28 cellular contexts compared by ENCODE assay signal in genomic region chr2:202307690-202308089, GRCh38. TPM values are rescaled to one million over a fixed set of nuclear protein-coding genes. Genes with fewer than 3 reads are reported as not detected.
A peak's percentile ranks its signal among the peaks of the same experiment; 100 is the strongest.
DNase-seq lines count a peak whose midpoint lies in the region; ATAC-seq, FAIRE-seq and TF ChIP-seq lines count a peak whose summit lies in the region.
"Had no signal": no experiment of that assay in that cellular context is flagged by ENCODE, and none has a peak within 500 bp of the region (broad histone marks: within the 10 kb centered on the region; RNA-seq: fewer than 3 reads in every experiment).

No MANE protein-coding gene starts in this region.

- in situ Hi-C loops in GM12878 (cut with MboI): no loop called here

- no peaks in the 10 kb centered on the region for H3K27me3 ChIP-seq in GM12878 (replicated peaks in 1 of 2; ENCODE audit: control insufficient read depth in 2 of 2, insufficient read depth in 2 of 2, low read length in 1 of 2)
- H3K27me3 ChIP-seq: breast epithelium, gastrocnemius medialis, neural progenitor cell had no signal

- SMC1A ChIA-PET in GM12878 (lab: Charles Lee; ENCODE audit: uncharacterized antibody, unreplicated experiment): interaction anchor here (0.7 to 0.9 kb wide), 4 partner anchors 9 to 86 kb away, joined by 3 to 4 read pairs (median 3); no protein-coding TSS in a partner anchor

- H3K4me3 Mint-ChIP-seq in HFFc6: no peak overlapping the region
- H3K4me3 Mint-ChIP-seq: activated CD8-positive, alpha-beta T cell treated with anti-CD3 and anti-CD28 coated beads for 36 hours; B cell; dendritic cell treated with granulocyte-macrophage colony-stimulating factor and Interleukin-4, amounts not matched to agents 40 ng/mL and 50 ng/mL, for 4 days; neural progenitor cell; T-cell; type B pancreatic cell had no signal

- BruUV-seq in GM12878 (replicated peaks; lab: Mats Ljungman, UMichigan): no TSS peak

- H3K27ac ChIP-seq in GM12878 (ENCODE audit: control insufficient read depth, insufficient read depth): no peak overlapping the region
- H3K27ac ChIP-seq: 22Rv1, breast epithelium, gastrocnemius medialis, neural progenitor cell had no signal

- intact Hi-C loops in GM12878 (cut with micrococcal nuclease; ENCODE audit: unreplicated experiment): no loop called here

- H3K4me1 ChIP-seq in GM12878 (ENCODE audit: control insufficient read depth, insufficient read depth, low read length): no peaks in the 10 kb centered on the region
- H3K4me1 ChIP-seq: breast epithelium, Caco-2, gastrocnemius medialis, neural progenitor cell had no signal

- peak; percentile 24; the same call in 1 of the 2 replicates for TF ChIP-seq POLR2A in GM12878 (IDR thresholded peaks at IDR 0.05; ENCODE audit: low read depth, low read length)

- WGBS in GM12878 (ENCODE audit: insufficient coverage, insufficient replicate concordance, low lambda C conversion rate, missing lambda C conversion rate): 98% methylated on average over 3 of the region's 3 CpGs

- POLR2A ChIA-PET in GM12878 (lab: Charles Lee): no interaction called here

- no peaks in the 10 kb centered on the region for H3K79me2 ChIP-seq in GM12878 (ENCODE audit: control insufficient read depth, insufficient read depth, low read length)

- RAD21 ChIA-PET in GM12878 (lab: Charles Lee; ENCODE audit: unreplicated experiment): interaction anchor here (1.6 kb wide), 1 partner anchor 29 kb away, joined by 4 read pairs; no protein-coding TSS in a partner anchor

- H2AFZ ChIP-seq in GM12878 (ENCODE audit: control insufficient read depth, low read depth, low read length): no peak overlapping the region
- H2AFZ ChIP-seq: neural progenitor cell had no signal

- peaks cover 31% of the 10 kb centered on the region for H3K36me3 Mint-ChIP-seq in HFFc6 (ENCODE audit: low read depth)

- no peaks in the 10 kb centered on the region for H3K9me3 Mint-ChIP-seq in HFFc6
- H3K9me3 Mint-ChIP-seq: activated CD8-positive, alpha-beta T cell treated with anti-CD3 and anti-CD28 coated beads for 36 hours; activated naive CD4-positive, alpha-beta T cell treated with anti-CD3 and anti-CD28 coated beads, Interleukin-2, amount 50 U/mL, for 72 hours; dendritic cell treated with granulocyte-macrophage colony-stimulating factor and Interleukin-4, amounts not matched to agents 40 ng/mL and 50 ng/mL, for 4 days; neural progenitor cell; T-cell; type B pancreatic cell had no signal

- peaks cover 6 to 32% of the 10 kb centered on the region in 2 experiments; a peak in 3 of 4 replicates for H3K36me3 ChIP-seq in GM12878 (ENCODE audit: control insufficient read depth in 2 of 2, insufficient read depth in 2 of 2, low read length in 1 of 2)

- CTCF ChIA-PET in GM12878 (lab: Yijun Ruan, JAX): interaction anchor here (0.6 to 0.9 kb wide), 3 partner anchors 8 to 35 kb away, joined by 3 to 4 read pairs (median 4); no protein-coding TSS in a partner anchor

- FAIRE-seq in GM12878 (lab: Jason Lieb, UNC): no peak
- FAIRE-seq: GM12892 had no signal

- TF ChIP-seq CTCF in HFFc6 (IDR thresholded peaks at IDR 0.05) (peak; percentile 16; the same call in 1 of the 2 replicates), GM12878 (IDR thresholded peaks at IDR 0.05 in 2 of 3, conservative IDR thresholded peaks at IDR 0.05 in 1 of 3; ENCODE audit: control insufficient read depth in 2 of 3, extremely low read depth in 1 of 3, insufficient read depth in 1 of 3, low read depth in 3 of 3, low read length in 3 of 3) (no peak)

- H4K20me1 ChIP-seq in GM12878 (ENCODE audit: control insufficient read depth, insufficient read depth): no peaks in the 10 kb centered on the region

- H3K4me3 ChIP-seq in GM12878: no peak overlapping the region
- H3K4me3 ChIP-seq: breast epithelium, gastrocnemius medialis, mucosa of descending colon, neural progenitor cell, smooth muscle cell had no signal

- H3K27ac Mint-ChIP-seq in HFFc6: no peak overlapping the region
- H3K27ac Mint-ChIP-seq: activated CD8-positive, alpha-beta T cell treated with anti-CD3 and anti-CD28 coated beads for 36 hours; B cell; dendritic cell treated with granulocyte-macrophage colony-stimulating factor and Interleukin-4, amounts not matched to agents 40 ng/mL and 50 ng/mL, for 4 days; neural progenitor cell; T-cell; type B pancreatic cell had no signal

- H3K9me3 ChIP-seq in GM12878 (replicated peaks; ENCODE audit: control insufficient read depth, insufficient read depth, low read length): no peaks in the 10 kb centered on the region
- H3K9me3 ChIP-seq: breast epithelium, Caco-2, gastrocnemius medialis, mucosa of descending colon had no signal

- no peaks in the 10 kb centered on the region for H3K4me1 Mint-ChIP-seq in HFFc6 (ENCODE audit: low read depth)
- H3K4me1 Mint-ChIP-seq: B cell, neural progenitor cell, T-cell had no signal

- DNase-seq in DMS 273 (lab: John Stamatoyannopoulos, UW; ENCODE audit: unreplicated experiment): peak; percentile 34
- no peak for DNase-seq in DMS 273 treated with DMSO at 0.1 percent for 48 hours (lab: John Stamatoyannopoulos, UW)
- no peak for DNase-seq in HFFc6
- no peak for DNase-seq in GM12878 (ENCODE audit: low read depth, low spot score)
- peak; percentile 35 for DNase-seq in iPS-NIHi7 (ENCODE audit: extremely low spot score)
- no peak for DNase-seq in NCI-H1092 treated with DMSO at 0.1 percent for 48 hours (lab: John Stamatoyannopoulos, UW)
- DNase-seq: activated CD8-positive, alpha-beta T cell treated with anti-CD3 and anti-CD28 coated beads for 36 hours; activated T-cell treated with anti-CD3 and anti-CD28 coated beads, Interleukin-2, amount 50 U/mL, for 48 hours; Caco-2; gastrocnemius medialis; KBM-7; left cardiac atrium; mucosa of descending colon; NCI-H2029 treated with DMSO at 0.1 percent for 48 hours; NCI-H446 treated with DMSO at 0.1 percent for 48 hours; stimulated activated CD4-positive, alpha-beta T cell treated with anti-CD3 and anti-CD28 coated beads, Interleukin-4, amount 100 ng/mL, for 24 hours; T-cell had no signal

- peak; percentile 24; the same call in 2 of the 3 replicates for ATAC-seq in GM12878
- no peak for ATAC-seq in HG02870 (IDR thresholded peaks at IDR 0.05; ENCODE audit: unreplicated experiment)
- ATAC-seq in HG03354 (IDR thresholded peaks at IDR 0.05; ENCODE audit: poor library complexity, severe bottlenecking, unreplicated experiment): no peak
- ATAC-seq: activated CD8-positive, alpha-beta T cell treated with anti-CD3 and anti-CD28 coated beads for 36 hours; activated naive CD4-positive, alpha-beta T cell treated with anti-CD3 and anti-CD28 coated beads, Interleukin-2, amount 50 U/mL, for 72 hours; gastrocnemius medialis; left cardiac atrium; mucosa of descending colon; T-cell had no signal

- TF ChIP-seq EP300 in GM12878 (IDR thresholded peaks at IDR 0.05; ENCODE audit: borderline replicate concordance in 1 of 2, control insufficient read depth in 1 of 2, low read depth in 2 of 2, low read length in 2 of 2): no peak

- H3K27me3 Mint-ChIP-seq in HFFc6 (ENCODE audit: insufficient read depth): peaks cover under 1% of the 10 kb centered on the region; the same call in 1 of the 2 replicates
- H3K27me3 Mint-ChIP-seq: activated CD8-positive, alpha-beta T cell treated with anti-CD3 and anti-CD28 coated beads for 36 hours; B cell; dendritic cell treated with granulocyte-macrophage colony-stimulating factor and Interleukin-4, amounts not matched to agents 40 ng/mL and 50 ng/mL, for 4 days; T-cell; type B pancreatic cell had no signal

- TF ChIP-seq RAD21 in GM12878 (IDR thresholded peaks at IDR 0.05; ENCODE audit: insufficient read depth, low read depth, low read length): no peak

- H3K4me2 ChIP-seq in GM12878 (ENCODE audit: control insufficient read depth, insufficient read depth): no peak overlapping the region
- H3K4me2 ChIP-seq: neural progenitor cell, smooth muscle cell had no signal

- no peak overlapping the region for H3K9ac ChIP-seq in GM12878 (ENCODE audit: control insufficient read depth, insufficient read depth, low read length)
- H3K9ac ChIP-seq: neural progenitor cell had no signal

TF ChIP-seq in GM12878, 131 proteins besides CTCF, POLR2A, EP300 and RAD21 (continues in another document):
- TF ChIP-seq ZBTB33 (IDR thresholded peaks at IDR 0.05) (no peak), HDAC6 (IDR thresholded peaks at IDR 0.05; ENCODE audit: unreplicated experiment) (no peak)

RNA-seq across cellular contexts. Expression of gene NOP58, which starts 42.1 kb away (rescaled TPM):
- 10 to 100 TPM; 50.2 to 61.9 (median 57.0) TPM for total RNA-seq in HFFc6 (2021; fragmentation: NEBNext Ultra II Directional; extraction: Animal tissue kit (Norgen Biotek cat#: 25700))
- 401 and 425 TPM in 2 replicates for total RNA-seq in GM12878 (2013; cell fraction: nucleolus; rRNA removed)
- total RNA-seq in GM12878 (2014; rRNA removed): 131 and 137 TPM in 2 replicates
- 200 and 210 TPM in 2 replicates for total RNA-seq in GM12878 (2014; rRNA removed; fragmentation: Illumina TruSeq; extraction: Trizol)
- total RNA-seq in GM12878 (2021): 137 and 142 TPM in 2 replicates
- 55.2 TPM for polyA plus RNA-seq in GM12878 (2011; ENCODE audit: low read depth)
- polyA plus RNA-seq in GM12878 (2011; rRNA removed): 137 and 221 TPM in 2 replicates
- polyA plus RNA-seq in GM12878 (2011; cell fraction: cytosol; rRNA removed): 38.0 and 44.0 TPM in 2 replicates
- 120 and 141 TPM in 2 replicates for polyA plus RNA-seq in GM12878 (2011; cell fraction: nucleus; rRNA removed)
- polyA plus RNA-seq in GM12878 (2012): 84.9 and 87.4 TPM in 2 replicates
- 224 and 268 TPM in 2 replicates for polyA plus RNA-seq in GM12878 (2014; fragmentation: Illumina TruSeq; extraction: Trizol)
- 100 to 1,000 TPM; 317 to 327 TPM for polyA plus RNA-seq in GM12878 (2014; fragmentation: Nextera tagmentation; extraction: Ambion mirVana)
- polyA plus RNA-seq in GM12878 (2014; rRNA removed): 133 and 157 TPM in 2 replicates
- polyA plus RNA-seq in GM12878 (2016; fragmentation: Nextera tagmentation; extraction: Ambion mirVana): 100 to 1,000 TPM; 259 to 273 TPM
- 62.4 and 97.3 TPM in 2 replicates for polyA minus RNA-seq in GM12878 (2011; rRNA and poly(A)+ RNA removed)
- 31.9 and 39.7 TPM in 2 replicates for polyA minus RNA-seq in GM12878 (2011; cell fraction: cytosol; rRNA and poly(A)+ RNA removed)
- polyA minus RNA-seq in GM12878 (2011; cell fraction: nucleus; rRNA and poly(A)+ RNA removed): 126 and 245 TPM in 2 replicates

Comparison
In these comparisons a context has a peak if more than half of its experiments do, and no peak if none do; other contexts are left out.
1. DNase-seq: peak in DMS 273 (single experiment) and iPS-NIHi7 (single experiment); none in DMS 273 treated with DMSO at 0.1 percent for 48 hours (single experiment), HFFc6 (single experiment), GM12878 (single experiment) and NCI-H1092 treated with DMSO at 0.1 percent for 48 hours (single experiment).